In genomic region chr17:77472837-77473214, GRCh38 we compare ENCODE assay signal across 8 cellular contexts.
A peak's percentile ranks its signal among the peaks of the same experiment; 100 is the strongest.
DNase-seq lines count a peak whose midpoint lies in the region; TF ChIP-seq lines count a peak whose summit lies in the region.

No MANE protein-coding gene starts in this region.

- H3K18ac ChIP-seq in mesendoderm (ENCODE audit: low read length) = no peak overlapping the region

- peak overlapping the region; percentile 83 for H3K4me3 Mint-ChIP-seq in activated naive CD4-positive, alpha-beta T cell treated with anti-CD3 and anti-CD28 coated beads, Interleukin-2, amount 50 U/mL, for 24 hours
- H3K4me3 Mint-ChIP-seq in brain = peak overlapping the region; percentile 57 to 77 (median 66)

- H3K27ac ChIP-seq in mesendoderm (ENCODE audit: low read depth, low read length) (peak overlapping the region; percentile 98), vagina (peak overlapping the region; percentile 90)

- H3K4me1 ChIP-seq in mesendoderm (ENCODE audit: control insufficient read depth, low read depth, low read length) (peaks cover 39% of the 10 kb centered on the region), vagina (peaks cover 85% of the 10 kb centered on the region)

- H3K23ac ChIP-seq in mesendoderm (ENCODE audit: low read length) = no peak overlapping the region

- peaks cover 27% of the 10 kb centered on the region for H3K36me3 Mint-ChIP-seq in activated naive CD4-positive, alpha-beta T cell treated with anti-CD3 and anti-CD28 coated beads, Interleukin-2, amount 50 U/mL, for 24 hours
- peaks cover 29% of the 10 kb centered on the region for H3K36me3 Mint-ChIP-seq in brain

- no peak overlapping the region for H2BK15ac ChIP-seq in mesendoderm (replicated peaks; ENCODE audit: low read depth)

- no peaks in the 10 kb centered on the region for H3K9me3 Mint-ChIP-seq in activated naive CD4-positive, alpha-beta T cell treated with anti-CD3 and anti-CD28 coated beads, Interleukin-2, amount 50 U/mL, for 24 hours
- H3K9me3 Mint-ChIP-seq in brain = peaks cover 0 to 5% (median 0%) of the 10 kb centered on the region in 5 experiments

- TF ChIP-seq CTCF in brain (conservative IDR thresholded peaks at IDR 0.05) = no peak
- no peak for TF ChIP-seq CTCF in vagina (IDR thresholded peaks at IDR 0.05)

- H3K4ac ChIP-seq in mesendoderm (ENCODE audit: low read depth, low read length) = no peak overlapping the region

- no peaks in the 10 kb centered on the region for H3K27me3 ChIP-seq in mesendoderm (ENCODE audit: insufficient read depth, low read length, poor library complexity)
- no peaks in the 10 kb centered on the region for H3K27me3 ChIP-seq in vagina

- no peak overlapping the region for H3K9ac ChIP-seq in mesendoderm (ENCODE audit: low read length)

- H3K4me3 ChIP-seq in mesendoderm (ENCODE audit: low read length) (no peak overlapping the region), vagina (no peak overlapping the region)

- H3K79me2 ChIP-seq in mesendoderm (ENCODE audit: control insufficient read depth, insufficient read depth, low read length) = peaks cover 69% of the 10 kb centered on the region

- H3K9me3 ChIP-seq in vagina = no peaks in the 10 kb centered on the region

- no peak for TF ChIP-seq POLR2A in vagina (IDR thresholded peaks at IDR 0.05)

- no peak overlapping the region for H3K4me2 ChIP-seq in mesendoderm (ENCODE audit: low read length)

- H3K4me1 Mint-ChIP-seq in activated naive CD4-positive, alpha-beta T cell treated with anti-CD3 and anti-CD28 coated beads, Interleukin-2, amount 50 U/mL, for 24 hours = peaks cover 97% of the 10 kb centered on the region
- peaks cover 98% of the 10 kb centered on the region for H3K4me1 Mint-ChIP-seq in brain

- H2BK120ac ChIP-seq in mesendoderm (ENCODE audit: low read depth, low read length) = no peak overlapping the region

- H3K36me3 ChIP-seq in mesendoderm (ENCODE audit: control insufficient read depth, insufficient read depth, low read length) (no peaks in the 10 kb centered on the region), vagina (no peaks in the 10 kb centered on the region)

- no CpG with 5 or more reads among the region's 4 CpGs for WGBS in mesendoderm (ENCODE audit: extremely low coverage, insufficient coverage, low lambda C conversion rate)

- H3K79me1 ChIP-seq in mesendoderm (ENCODE audit: low read length) = peaks cover 41% of the 10 kb centered on the region

- H2BK5ac ChIP-seq in mesendoderm (ENCODE audit: low read length) = peak overlapping the region; percentile 54

- peak overlapping the region; percentile 93 for H3K27ac Mint-ChIP-seq in activated naive CD4-positive, alpha-beta T cell treated with anti-CD3 and anti-CD28 coated beads, Interleukin-2, amount 50 U/mL, for 24 hours
- H3K27ac Mint-ChIP-seq in brain = peak overlapping the region; percentile 87 to 97 (median 94)

- H3K56ac ChIP-seq in mesendoderm (ENCODE audit: low read length) = peak overlapping the region; percentile 87

- H3K27me3 Mint-ChIP-seq in activated naive CD4-positive, alpha-beta T cell treated with anti-CD3 and anti-CD28 coated beads, Interleukin-2, amount 50 U/mL, for 24 hours = no peaks in the 10 kb centered on the region
- H3K27me3 Mint-ChIP-seq in brain = no peaks in the 10 kb centered on the region

- intact Hi-C loops in vagina (cut with DNase I) = loop anchor here (10.0 kb wide), 1 partner anchor 98 kb away; no protein-coding TSS in a partner anchor

- no peak overlapping the region for H4K8ac ChIP-seq in mesendoderm (ENCODE audit: low read depth, low read length)

- no peak overlapping the region for H4K5ac ChIP-seq in mesendoderm (ENCODE audit: low read length)

- H2AK5ac ChIP-seq in mesendoderm (ENCODE audit: low read length) = no peak overlapping the region

- DNase-seq in activated naive CD4-positive, alpha-beta T cell (lab: John Stamatoyannopoulos, UW) = no peak
- DNase-seq in mesendoderm (no peak), vagina (ENCODE audit: extremely low spot score in 2 of 2) (no peak), NCI-H128 (lab: John Stamatoyannopoulos, UW; ENCODE audit: unreplicated experiment) (no peak), NCI-H2107 (lab: John Stamatoyannopoulos, UW) (no peak), UCSD-AML1 (lab: John Stamatoyannopoulos, UW; ENCODE audit: unreplicated experiment) (no peak)
